Comparison of ENCODE assay signal across 8 cellular contexts in the genomic region with DNA sequence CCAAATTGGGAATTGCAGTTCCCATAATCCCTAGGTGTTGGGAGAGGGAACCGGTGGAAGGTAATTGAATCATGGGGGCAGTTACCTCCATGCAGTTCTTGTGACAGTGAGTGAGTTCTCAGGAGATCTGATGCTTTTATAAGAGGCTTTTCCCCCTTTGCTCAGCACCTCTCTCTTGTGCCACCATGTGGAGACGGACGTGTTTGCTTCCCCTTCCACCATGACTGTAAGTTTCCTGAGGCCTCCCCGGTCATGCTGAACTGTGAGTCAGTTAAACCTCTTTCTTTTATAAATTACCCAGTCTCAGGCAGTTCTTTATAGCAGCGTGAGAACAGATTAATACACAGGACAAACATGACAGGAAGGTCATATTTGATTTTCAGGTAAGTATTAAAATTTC. TPM values are rescaled to one million over a fixed set of nuclear protein-coding genes. Genes with fewer than 3 reads are reported as not detected.
A peak's percentile ranks its signal among the peaks of the same experiment; 100 is the strongest.
DNase-seq lines count a peak whose midpoint lies in the region; ATAC-seq and TF ChIP-seq lines count a peak whose summit lies in the region.

No MANE protein-coding gene starts in this region.

- H3K36me3 ChIP-seq in Peyer's patch = no peaks in the 10 kb centered on the region

- no peaks in the 10 kb centered on the region for H3K36me3 Mint-ChIP-seq in stimulated activated naive CD8-positive, alpha-beta T cell treated with anti-CD3 and anti-CD28 coated beads, Interleukin-15, Interleukin-2, amounts not matched to agents 100 ng/mL and 50 ng/mL, for 24 hours (ENCODE audit: low read depth)

- no peak overlapping the region for H3K4me3 ChIP-seq in Peyer's patch
- H3K4me3 ChIP-seq in epithelial cell of proximal tubule (ENCODE audit: low read depth, low read length) = no peak overlapping the region

- H3K27me3 Mint-ChIP-seq in stimulated activated naive CD8-positive, alpha-beta T cell treated with anti-CD3 and anti-CD28 coated beads, Interleukin-15, Interleukin-2, amounts not matched to agents 100 ng/mL and 50 ng/mL, for 24 hours = no peaks in the 10 kb centered on the region

- H3K9me3 Mint-ChIP-seq in stimulated activated naive CD8-positive, alpha-beta T cell treated with anti-CD3 and anti-CD28 coated beads, Interleukin-15, Interleukin-2, amounts not matched to agents 100 ng/mL and 50 ng/mL, for 24 hours = no peaks in the 10 kb centered on the region

- peaks cover 37% of the 10 kb centered on the region for H3K4me1 Mint-ChIP-seq in stimulated activated naive CD8-positive, alpha-beta T cell treated with anti-CD3 and anti-CD28 coated beads, Interleukin-15, Interleukin-2, amounts not matched to agents 100 ng/mL and 50 ng/mL, for 24 hours (ENCODE audit: low read depth)

- no peaks in the 10 kb centered on the region for H3K9me3 ChIP-seq in Peyer's patch

- peak overlapping the region; percentile 13 for H3K27ac Mint-ChIP-seq in stimulated activated naive CD8-positive, alpha-beta T cell treated with anti-CD3 and anti-CD28 coated beads, Interleukin-15, Interleukin-2, amounts not matched to agents 100 ng/mL and 50 ng/mL, for 24 hours

- no peak for TF ChIP-seq POLR2A in Peyer's patch (IDR thresholded peaks at IDR 0.05)

- H3K4me3 Mint-ChIP-seq in stimulated activated naive CD8-positive, alpha-beta T cell treated with anti-CD3 and anti-CD28 coated beads, Interleukin-15, Interleukin-2, amounts not matched to agents 100 ng/mL and 50 ng/mL, for 24 hours = no peak overlapping the region

- H3K27me3 ChIP-seq in Peyer's patch = no peaks in the 10 kb centered on the region

- ATAC-seq in HG03280 (IDR thresholded peaks at IDR 0.05; ENCODE audit: unreplicated experiment) = no peak

- DNase-seq in stimulated activated CD4-positive, alpha-beta T cell treated with anti-CD3 and anti-CD28 coated beads, Interleukin-15, amount 100 ng/mL, for 24 hours = peak; percentile 52
- no peak for DNase-seq in stimulated activated CD4-positive, alpha-beta T cell treated with anti-CD3 and anti-CD28 coated beads, Interleukin-2, amount 100 ng/mL, for 48 hours
- DNase-seq in Peyer's patch = peak in 1 of 3 donors; percentile 56
- DNase-seq in epithelial cell of proximal tubule (ENCODE audit: low read depth) = no peak
- no peak for DNase-seq in NCI-H2081 (lab: John Stamatoyannopoulos, UW)
- DNase-seq in inferior parietal cortex (ENCODE audit: extremely low spot score) = no peak

- H3K4me1 ChIP-seq in Peyer's patch = no peaks in the 10 kb centered on the region

- H3K27ac ChIP-seq in Peyer's patch = no peak overlapping the region

- TF ChIP-seq CTCF in Peyer's patch (IDR thresholded peaks at IDR 0.05) = peak in 4 of 6 experiments; percentile 24 to 37 (median 30)
- peak; percentile 46 for TF ChIP-seq CTCF in epithelial cell of proximal tubule (conservative IDR thresholded peaks at IDR 0.05; ENCODE audit: low read depth, low read length)

RNA-seq across cellular contexts. Expression of a gene that starts 25.3 kb away (rescaled TPM):
- total RNA-seq in Peyer's patch = 10 to 100 TPM; 43.6 to 60.9 (median 51.6) TPM
- 8.1 and 11.1 TPM in 2 replicates for total RNA-seq in epithelial cell of proximal tubule
